In the genomic region with DNA sequence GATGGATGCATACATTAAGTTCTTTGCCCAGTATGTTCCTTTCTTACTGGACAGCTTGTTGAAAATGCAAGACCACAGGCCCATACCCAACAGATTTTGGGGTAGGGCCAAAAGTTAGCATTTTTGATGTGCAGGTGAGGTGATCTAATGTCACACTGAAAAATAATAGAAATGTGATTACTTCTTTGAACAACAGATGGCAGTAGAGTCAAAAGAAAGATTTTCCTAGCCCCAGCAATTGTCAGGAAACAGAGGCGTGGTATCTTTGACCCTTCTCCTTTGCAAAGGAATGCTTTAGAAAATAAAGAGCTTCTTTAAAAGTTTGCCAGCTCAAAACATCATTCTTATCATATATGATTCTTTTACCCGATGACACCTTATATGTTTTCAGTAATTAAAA, we compare ENCODE assay signal across 8 cellular contexts.
DNase-seq lines count a peak whose midpoint lies in the region; ATAC-seq and TF ChIP-seq lines count a peak whose summit lies in the region.

No MANE protein-coding gene starts in this region.

- H3K4me1 Mint-ChIP-seq in neural crest cell: no peaks in the 10 kb centered on the region

- H3K4me3 Mint-ChIP-seq in neural crest cell: no peak overlapping the region

- no peak overlapping the region for H3K27ac Mint-ChIP-seq in neural crest cell (ENCODE audit: unreplicated experiment)

- H3K27me3 Mint-ChIP-seq in neural crest cell (ENCODE audit: low read depth): no peaks in the 10 kb centered on the region

- peak; percentile 85 for ATAC-seq in GM18519 (IDR thresholded peaks at IDR 0.05; ENCODE audit: low FRiP score, unreplicated experiment)
- peak; percentile 89 for ATAC-seq in HG03354 (IDR thresholded peaks at IDR 0.05; ENCODE audit: poor library complexity, severe bottlenecking, unreplicated experiment)
- no peak for ATAC-seq in esophagus mucosa

- no peaks in the 10 kb centered on the region for H3K36me3 Mint-ChIP-seq in neural crest cell (ENCODE audit: low read depth)

- peak; percentile 37 for TF ChIP-seq CTCF in AG09319 (IDR thresholded peaks at IDR 0.05; ENCODE audit: low read depth, low read length)
- peak; percentile 63 for TF ChIP-seq CTCF in epithelial cell of proximal tubule (conservative IDR thresholded peaks at IDR 0.05; ENCODE audit: low read depth, low read length)
- peak; percentile 84 for TF ChIP-seq CTCF in neural crest cell (conservative IDR thresholded peaks at IDR 0.05)

- DNase-seq in AG09319 (ENCODE audit: extremely low read depth, low read depth) (no peak), NOMO-1 treated with DMSO at 0.1 percent for 48 hours (lab: John Stamatoyannopoulos, UW; ENCODE audit: unreplicated experiment) (peak; percentile 6), epithelial cell of proximal tubule (ENCODE audit: low read depth) (no peak), neural crest cell (ENCODE audit: low read depth, low spot score) (no peak), islet precursor cell (no peak)

- no peaks in the 10 kb centered on the region for H3K9me3 Mint-ChIP-seq in neural crest cell

- no peak overlapping the region for H3K4me3 ChIP-seq in epithelial cell of proximal tubule (ENCODE audit: low read depth, low read length)
